ENCODE assay signal across 25 cellular contexts in the genomic region with DNA sequence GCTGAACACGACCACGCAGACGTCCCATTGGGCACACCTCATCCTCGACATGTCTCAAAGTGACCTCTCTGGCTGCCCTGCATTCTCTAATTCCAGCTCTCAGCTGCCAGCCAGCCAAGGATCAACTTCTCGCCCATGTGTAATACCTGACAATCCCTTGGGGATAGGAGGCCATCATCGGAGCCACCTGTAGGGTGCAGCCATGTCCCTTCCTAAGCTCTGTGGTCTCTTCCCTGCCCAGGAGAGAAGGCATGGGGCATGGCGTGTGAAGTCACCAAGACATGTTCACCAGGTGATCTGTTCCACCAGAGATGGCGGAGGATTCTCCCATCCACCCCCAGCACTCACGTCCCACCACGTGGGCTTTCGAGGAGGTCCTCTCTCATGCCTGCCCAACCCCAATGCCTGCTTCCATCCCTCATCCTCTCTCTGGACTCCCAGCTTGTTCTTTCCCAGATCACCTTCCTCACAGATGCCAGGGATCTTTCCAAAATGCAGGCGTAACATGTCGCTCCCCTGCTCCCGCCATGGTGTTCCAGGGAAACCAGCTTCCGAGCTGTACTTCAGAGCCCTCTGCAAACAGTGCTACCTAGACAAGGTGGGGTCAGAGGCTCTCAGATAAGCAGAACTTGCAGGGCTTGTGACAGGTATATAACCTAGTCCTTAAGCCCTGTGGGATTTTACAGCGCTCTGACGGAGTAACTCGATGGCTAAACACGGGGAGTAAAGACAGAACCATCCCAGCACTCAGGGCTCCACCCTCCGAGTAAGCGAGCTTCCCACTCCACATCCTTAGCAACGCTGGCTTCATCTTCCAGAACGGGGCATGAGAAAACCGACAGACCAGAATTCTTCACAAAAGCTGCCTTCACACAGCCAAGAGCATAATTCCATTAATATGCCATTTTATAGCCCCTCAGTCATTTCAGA. TPM values are rescaled to one million over a fixed set of nuclear protein-coding genes. Genes with fewer than 3 reads are reported as not detected.
DNase-seq lines count a peak whose midpoint lies in the region; ATAC-seq, FAIRE-seq and TF ChIP-seq lines count a peak whose summit lies in the region.
"Had no signal": no experiment of that assay in that cellular context is flagged by ENCODE, and none has a peak within 500 bp of the region (broad histone marks: within the 10 kb centered on the region; RNA-seq: fewer than 3 reads in every experiment).

No MANE protein-coding gene starts in this region.

- peak; percentile 32 for DNase-seq in natural killer cell treated with Interleukin-12 subunit alpha and Interleukin-12 subunit beta and Interleukin-15 and Interleukin-18, amount 100 ng/mL, for 72 hours (ENCODE audit: low spot score)
- DNase-seq in natural killer cell (no peak), K562 (ENCODE audit: extremely low read depth in 1 of 4, low spot score in 3 of 4) (no peak), type B pancreatic cell (ENCODE audit: extremely low spot score, unreplicated experiment) (no peak), middle frontal gyrus (ENCODE audit: extremely low spot score, low spot score) (no peak)
- DNase-seq: activated CD4-positive, alpha-beta T cell treated with anti-CD3 and anti-CD28 coated beads for 1 hour; activated naive CD8-positive, alpha-beta T cell treated with anti-CD3 and anti-CD28 coated beads for 36 hours; DMS 273 treated with DMSO at 0.1 percent for 48 hours; esophagus squamous epithelium; heart right ventricle; MV-4-11; NCI-H2029 treated with DMSO at 0.1 percent for 48 hours; OCI-M1; psoas muscle had no signal

- H3K4me2 ChIP-seq in K562 (ENCODE audit: insufficient read depth, low read length) = no peak overlapping the region

- no TSS peak for BruUV-seq in K562 (replicated peaks; lab: Mats Ljungman, UMichigan)

- H3K4me3 ChIP-seq in K562 (no peak overlapping the region), iPS-20b (ENCODE audit: low read length) (no peak overlapping the region; the same call in 1 of the 2 replicates)
- H3K4me3 ChIP-seq: tibial artery had no signal

- no peak overlapping the region for H3K27ac Mint-ChIP-seq in natural killer cell treated with Interleukin-12 subunit alpha and Interleukin-12 subunit beta and Interleukin-15 and Interleukin-18, amount 100 ng/mL, for 72 hours
- no peak overlapping the region for H3K27ac Mint-ChIP-seq in natural killer cell
- peak overlapping the region; percentile 66 for H3K27ac Mint-ChIP-seq in type B pancreatic cell
- H3K27ac Mint-ChIP-seq: activated naive CD8-positive, alpha-beta T cell treated with anti-CD3 and anti-CD28 coated beads for 36 hours; activated T-helper 1 cell treated with anti-CD3 and anti-CD28 coated beads, Interleukin-12 subunit alpha, Interleukin-12 subunit beta, Interleukin-2, Interleukin-4 antibody, amounts not matched to agents 30 ng/mL and 10 ng/mL and 1 ng/mL, durations not matched to agents 14 hours and 24 hours and 36 hours; stimulated activated effector memory CD8-positive, alpha-beta T cell treated with anti-CD3 and anti-CD28 coated beads, Interleukin-12 subunit alpha, Interleukin-12 subunit beta, amount 100 ng/mL, for 72 hours had no signal

- POLR2A ChIA-PET in K562 (lab: Yijun Ruan, JAX) = interaction anchor here (1.0 kb wide), 1 partner anchor 13 kb away, joined by 3 read pairs; no protein-coding TSS in a partner anchor

- FAIRE-seq in K562 (lab: Jason Lieb, UNC) = no peak
- FAIRE-seq: A204.1, GM12892, keratinocyte had no signal

- no peak for ATAC-seq in natural killer cell treated with Interleukin-12 subunit alpha and Interleukin-12 subunit beta and Interleukin-15 and Interleukin-18, amount 100 ng/mL, for 72 hours
- ATAC-seq in natural killer cell (no peak), K562 (peak; percentile 49; the same call in 1 of the 3 replicates), HG02623 (IDR thresholded peaks at IDR 0.05; ENCODE audit: unreplicated experiment) (no peak), HG03469 (IDR thresholded peaks at IDR 0.05; ENCODE audit: unreplicated experiment) (no peak)
- ATAC-seq: stimulated activated effector memory CD8-positive, alpha-beta T cell treated with anti-CD3 and anti-CD28 coated beads, Interleukin-12 subunit alpha, Interleukin-12 subunit beta, amount 100 ng/mL, for 72 hours had no signal

- H2AFZ ChIP-seq in K562 (ENCODE audit: low read depth, low read length) = no peak overlapping the region

- no peaks in the 10 kb centered on the region for H3K9me3 ChIP-seq in K562 (replicated peaks; ENCODE audit: control insufficient read depth, insufficient read depth, low read depth, low read length)
- H3K9me3 ChIP-seq in iPS-20b (ENCODE audit: insufficient read depth, low read depth, low read length) = no peaks in the 10 kb centered on the region
- H3K9me3 ChIP-seq: esophagus squamous epithelium, heart right ventricle, psoas muscle had no signal

- H3K9me1 ChIP-seq in K562 (ENCODE audit: control insufficient read depth, insufficient read depth, low read length) = no peaks in the 10 kb centered on the region

- H3K9me3 Mint-ChIP-seq in natural killer cell treated with Interleukin-12 subunit alpha and Interleukin-12 subunit beta and Interleukin-15 and Interleukin-18, amount 100 ng/mL, for 72 hours = no peaks in the 10 kb centered on the region
- H3K9me3 Mint-ChIP-seq in natural killer cell (no peaks in the 10 kb centered on the region), type B pancreatic cell (no peaks in the 10 kb centered on the region)
- H3K9me3 Mint-ChIP-seq: activated naive CD8-positive, alpha-beta T cell treated with anti-CD3 and anti-CD28 coated beads for 36 hours; activated T-helper 1 cell treated with anti-CD3 and anti-CD28 coated beads, Interleukin-12 subunit alpha, Interleukin-12 subunit beta, Interleukin-2, Interleukin-4 antibody, amounts not matched to agents 30 ng/mL and 10 ng/mL and 1 ng/mL, durations not matched to agents 14 hours and 24 hours and 36 hours; neural crest cell; stimulated activated effector memory CD8-positive, alpha-beta T cell treated with anti-CD3 and anti-CD28 coated beads, Interleukin-12 subunit alpha, Interleukin-12 subunit beta, amount 100 ng/mL, for 72 hours had no signal

- intact Hi-C loops in natural killer cell (cut with micrococcal nuclease) (no loop called here), K562 (cut with micrococcal nuclease) (no loop called here)

- H3K36me3 Mint-ChIP-seq in natural killer cell treated with Interleukin-12 subunit alpha and Interleukin-12 subunit beta and Interleukin-15 and Interleukin-18, amount 100 ng/mL, for 72 hours = no peaks in the 10 kb centered on the region
- H3K36me3 Mint-ChIP-seq in natural killer cell (no peaks in the 10 kb centered on the region), type B pancreatic cell (peaks cover 6% of the 10 kb centered on the region)
- H3K36me3 Mint-ChIP-seq: activated naive CD8-positive, alpha-beta T cell treated with anti-CD3 and anti-CD28 coated beads for 36 hours; stimulated activated effector memory CD8-positive, alpha-beta T cell treated with anti-CD3 and anti-CD28 coated beads, Interleukin-12 subunit alpha, Interleukin-12 subunit beta, amount 100 ng/mL, for 72 hours had no signal

- peaks cover 0 to under 1% of the 10 kb centered on the region in 2 donors for H3K4me1 Mint-ChIP-seq in natural killer cell treated with Interleukin-12 subunit alpha and Interleukin-12 subunit beta and Interleukin-15 and Interleukin-18, amount 100 ng/mL, for 72 hours (ENCODE audit: low read depth in 2 of 2)
- H3K4me1 Mint-ChIP-seq in natural killer cell (no peaks in the 10 kb centered on the region), type B pancreatic cell (ENCODE audit: unreplicated experiment) (peaks cover 15% of the 10 kb centered on the region)
- H3K4me1 Mint-ChIP-seq: activated naive CD8-positive, alpha-beta T cell treated with anti-CD3 and anti-CD28 coated beads for 36 hours; stimulated activated effector memory CD8-positive, alpha-beta T cell treated with anti-CD3 and anti-CD28 coated beads, Interleukin-12 subunit alpha, Interleukin-12 subunit beta, amount 100 ng/mL, for 72 hours had no signal

- CTCF ChIA-PET in K562 (lab: Yijun Ruan, JAX; ENCODE audit: low intra/inter-chr PET ratio) = no interaction called here

- H3K27me3 ChIP-seq in K562 (ENCODE audit: control insufficient read depth in 2 of 2, insufficient read depth in 2 of 2, low read length in 2 of 2) (peaks cover 13 to 28% of the 10 kb centered on the region in 2 experiments), iPS-20b (ENCODE audit: insufficient read depth, low read length) (no peaks in the 10 kb centered on the region)

- H3K4me1 ChIP-seq in K562 (replicated peaks in 1 of 2; ENCODE audit: control insufficient read depth in 2 of 2, insufficient read depth in 2 of 2, low read length in 2 of 2) = peaks cover 0 to 3% of the 10 kb centered on the region in 2 experiments; a peak in 1 of 5 replicates
- H3K4me1 ChIP-seq in iPS-20b (ENCODE audit: insufficient read depth, low read length) = peaks cover 18% of the 10 kb centered on the region; the same call in 1 of the 2 replicates
- H3K4me1 ChIP-seq: esophagus squamous epithelium, tibial artery had no signal

- H3K27ac ChIP-seq in K562 (ENCODE audit: extremely low read depth, low read depth, low read length) = no peak overlapping the region
- H3K27ac ChIP-seq in iPS-20b (ENCODE audit: low read length) = peak overlapping the region; percentile 24
- H3K27ac ChIP-seq: C4-2B, heart right ventricle, psoas muscle, tibial artery had no signal

- H3K9ac ChIP-seq in K562 (ENCODE audit: insufficient read depth in 1 of 2, low read depth in 2 of 2, low read length in 2 of 2) = no peak overlapping the region
- peak overlapping the region; percentile 61; the same call in 1 of the 2 replicates for H3K9ac ChIP-seq in iPS-20b (ENCODE audit: low read depth, low read length)

- H4K20me1 ChIP-seq in K562 (replicated peaks; ENCODE audit: control insufficient read depth, insufficient read depth, low read length) = 0 out of 2 replicates have a peak, but pooled peaks cover 7% of the 10 kb centered on the region

- in situ Hi-C loops in K562 (cut with MboI) = no loop called here

- no peak for TF ChIP-seq POLR2A in K562 (conservative IDR thresholded peaks at IDR 0.05)

- H3K36me3 ChIP-seq in K562 (ENCODE audit: control insufficient read depth, insufficient read depth, low read length) (no peaks in the 10 kb centered on the region), iPS-20b (ENCODE audit: insufficient read depth, low read depth, low read length) (0 out of 2 replicates have a peak, but pooled peaks cover under 1% of the 10 kb centered on the region)
- H3K36me3 ChIP-seq: heart right ventricle had no signal

- H3K79me2 ChIP-seq in K562 (ENCODE audit: control insufficient read depth, insufficient read depth, low read length) = no peaks in the 10 kb centered on the region

- TF ChIP-seq CTCF in natural killer cell (IDR thresholded peaks at IDR 0.05) (no peak), K562 (IDR thresholded peaks at IDR 0.05 in 2 of 3, conservative IDR thresholded peaks at IDR 0.05 in 1 of 3; ENCODE audit: insufficient read depth in 2 of 3, low read depth in 1 of 3, low read length in 3 of 3) (no peak), type B pancreatic cell (conservative IDR thresholded peaks at IDR 0.05) (no peak)

- H3K4me3 Mint-ChIP-seq in natural killer cell treated with Interleukin-12 subunit alpha and Interleukin-12 subunit beta and Interleukin-15 and Interleukin-18, amount 100 ng/mL, for 72 hours = no peak overlapping the region
- H3K4me3 Mint-ChIP-seq in natural killer cell (no peak overlapping the region), type B pancreatic cell (no peak overlapping the region)
- H3K4me3 Mint-ChIP-seq: activated naive CD8-positive, alpha-beta T cell treated with anti-CD3 and anti-CD28 coated beads for 36 hours; activated T-helper 1 cell treated with anti-CD3 and anti-CD28 coated beads, Interleukin-12 subunit alpha, Interleukin-12 subunit beta, Interleukin-2, Interleukin-4 antibody, amounts not matched to agents 30 ng/mL and 10 ng/mL and 1 ng/mL, durations not matched to agents 14 hours and 24 hours and 36 hours; neural crest cell; stimulated activated effector memory CD8-positive, alpha-beta T cell treated with anti-CD3 and anti-CD28 coated beads, Interleukin-12 subunit alpha, Interleukin-12 subunit beta, amount 100 ng/mL, for 72 hours had no signal

- TF ChIP-seq EP300 in K562 (IDR thresholded peaks at IDR 0.05; ENCODE audit: low read length) = no peak

- WGBS in K562 (ENCODE audit: insufficient coverage, low coverage, missing lambda C conversion rate) = 50% methylated on average over 24 of the region's 24 CpGs

- peaks cover 10 to 13% of the 10 kb centered on the region in 2 donors for H3K27me3 Mint-ChIP-seq in natural killer cell treated with Interleukin-12 subunit alpha and Interleukin-12 subunit beta and Interleukin-15 and Interleukin-18, amount 100 ng/mL, for 72 hours
- peaks cover 4 to 12% of the 10 kb centered on the region in 2 donors for H3K27me3 Mint-ChIP-seq in natural killer cell (ENCODE audit: low read depth in 2 of 2)
- no peaks in the 10 kb centered on the region for H3K27me3 Mint-ChIP-seq in type B pancreatic cell

- no peak for TF ChIP-seq RAD21 in K562 (CRISPR knock-in tag; conservative IDR thresholded peaks at IDR 0.05 in 1 of 2, IDR thresholded peaks at IDR 0.05 in 1 of 2)

RNA-seq across cellular contexts. Expression of a gene that starts 41.1 kb away (rescaled TPM):
- 10 to 100 TPM; 40.3 to 48.6 TPM for total RNA-seq in natural killer cell treated with Interleukin-12 subunit alpha and Interleukin-12 subunit beta and Interleukin-15 and Interleukin-18, amount 100 ng/mL, for 72 hours
- total RNA-seq in natural killer cell = 10 to 100 TPM; 81.9 to 97.1 (median 90.0) TPM
- total RNA-seq in K562 (2011; cell fraction: chromatin; rRNA removed; ENCODE audit: low replicate concordance) = 12.6 and 25.0 TPM in 2 replicates
- total RNA-seq in K562 (2011; cell fraction: nucleolus; rRNA removed) = 16.4 and 20.8 TPM in 2 replicates
- 21.3 and 23.7 TPM in 2 replicates for total RNA-seq in K562 (2011; cell fraction: nucleoplasm; rRNA removed)
- 9.9 and 10.7 TPM in 2 replicates for total RNA-seq in K562 (2014; rRNA removed)
- 11.9 and 21.6 TPM in 2 replicates for total RNA-seq in K562 (2014; rRNA removed; fragmentation: Illumina TruSeq; extraction: Trizol)
- total RNA-seq in K562 (2015; rRNA removed; fragmentation: Illumina TruSeq; extraction: Trizol) = 29.1 and 29.8 TPM in 2 replicates
- 55.1 and 57.4 TPM in 2 replicates for total RNA-seq in K562 (2021)
- polyA plus RNA-seq in K562 (2011; rRNA removed) = 18.6 and 21.3 TPM in 2 replicates
- polyA plus RNA-seq in K562 (2011; cell fraction: cytosol; rRNA removed) = 24.1 and 28.7 TPM in 2 replicates
- 16.2 and 18.7 TPM in 2 replicates for polyA plus RNA-seq in K562 (2011; cell fraction: nucleus; rRNA removed)
- 46.4 and 129 TPM in 2 replicates for polyA plus RNA-seq in K562 (2012)
- polyA plus RNA-seq in K562 (2014; fragmentation: Illumina TruSeq; extraction: Trizol) = 16.9 and 26.0 TPM in 2 replicates
- polyA plus RNA-seq in K562 (2014; fragmentation: Nextera tagmentation; extraction: Ambion mirVana) = 1 to 10 TPM; 4.3 to 5.7 TPM
- polyA plus RNA-seq in K562 (2014; rRNA removed) = 23.1 and 39.8 TPM in 2 replicates
- polyA minus RNA-seq in K562 (2011; rRNA and poly(A)+ RNA removed) = 8.9 and 9.1 TPM in 2 replicates
- 8.2 and 13.9 TPM in 2 replicates for polyA minus RNA-seq in K562 (2011; cell fraction: cytosol; rRNA and poly(A)+ RNA removed)
- 9.2 and 11.0 TPM in 2 replicates for polyA minus RNA-seq in K562 (2011; cell fraction: nucleus; rRNA and poly(A)+ RNA removed)
- 151 and 190 TPM in 2 replicates for total RNA-seq in type B pancreatic cell (ENCODE audit: low replicate concordance)
